In the genomic region with DNA sequence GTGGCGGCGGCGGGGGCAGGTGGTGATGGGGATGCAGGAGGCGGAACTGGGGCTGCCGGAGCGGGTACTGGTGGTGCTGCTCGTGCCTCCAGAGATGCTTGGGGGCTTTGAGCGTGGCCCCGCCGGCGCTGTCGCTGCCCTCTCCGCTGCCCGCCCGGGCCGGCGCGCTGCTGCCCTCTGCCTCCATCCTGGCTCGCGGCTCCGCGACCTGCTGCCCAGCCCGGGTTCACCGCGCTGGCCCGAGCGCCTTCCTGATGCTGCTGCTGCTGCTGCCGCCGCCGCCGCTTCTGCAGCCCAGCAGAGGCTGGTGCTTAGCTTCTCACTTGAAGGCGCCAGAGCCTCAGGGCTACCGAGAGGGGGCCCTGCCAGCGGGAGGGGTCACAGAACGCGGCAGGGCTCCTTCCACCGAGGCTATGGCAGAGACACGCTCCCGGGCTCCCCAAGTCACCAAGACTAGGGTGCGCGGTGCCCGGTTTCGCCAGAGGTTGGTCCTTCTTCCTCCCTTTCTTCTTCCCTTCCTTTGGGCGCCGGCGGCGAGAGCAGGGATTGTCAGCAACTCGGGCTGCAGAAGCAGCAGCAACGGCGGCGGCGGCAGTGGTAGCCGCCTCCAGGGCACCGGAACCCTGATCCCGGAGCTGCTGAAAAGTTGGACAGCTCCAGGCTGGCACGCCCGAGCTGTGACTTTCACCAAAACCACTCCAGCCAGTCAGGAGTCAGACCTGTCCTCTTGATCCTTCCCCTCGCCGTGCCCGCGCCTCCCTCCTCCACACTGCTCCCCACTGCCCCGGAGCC, we compare ENCODE assay signal across 7 cellular contexts. TPM values are rescaled to one million over a fixed set of nuclear protein-coding genes. Genes with fewer than 3 reads are reported as not detected.
DNase-seq lines count a peak whose midpoint lies in the region; ATAC-seq and TF ChIP-seq lines count a peak whose summit lies in the region.

A gene (minus strand): TSS at position 291 of the 792 bp plus-strand sequence.

- no peak within 1 kb of the TSS for H2BK12ac ChIP-seq in trophoblast cell (ENCODE audit: low read length)

- H3K27me3 ChIP-seq in adipocyte (replicated peaks; ENCODE audit: control insufficient read depth, insufficient read depth, low read length) (peaks cover 46% of the 10 kb centered on the region), heart left ventricle (peaks cover 0 to 72% (median 27%) of the 10 kb centered on the region in 9 donors), trophoblast cell (ENCODE audit: insufficient read depth, low read length) (peaks cover 19% of the 10 kb centered on the region)

- WGBS in heart left ventricle, 4 donors: 0 to 2% (median 1%) methylated on average over 19 to 62 of the region's 62 CpGs
- no CpG with 5 or more reads among the region's 62 CpGs for WGBS in trophoblast cell (ENCODE audit: extremely low coverage, insufficient coverage, insufficient read length)

- H3K9me3 ChIP-seq in adipocyte (ENCODE audit: control insufficient read depth, low read length) (no peaks in the 10 kb centered on the region), heart left ventricle (no peaks in the 10 kb centered on the region), trophoblast cell (ENCODE audit: insufficient read depth, low read depth, low read length) (no peaks in the 10 kb centered on the region)

- no peaks in the 10 kb centered on the region for H3K79me1 ChIP-seq in trophoblast cell (ENCODE audit: low read length)

- H3K36me3 ChIP-seq in adipocyte (ENCODE audit: control insufficient read depth, insufficient read depth, low read length, severe bottlenecking) (no peaks in the 10 kb centered on the region), heart left ventricle (no peaks in the 10 kb centered on the region), trophoblast cell (ENCODE audit: control insufficient read depth in 1 of 2, insufficient read depth in 2 of 2, low read length in 2 of 2) (no peaks in the 10 kb centered on the region)

- peak within 1 kb of the TSS; percentile 79 for H3K4me2 ChIP-seq in trophoblast cell (ENCODE audit: low read length)

- no peak for TF ChIP-seq CTCF in heart left ventricle (IDR thresholded peaks at IDR 0.05)

- no peak within 1 kb of the TSS for H3K4ac ChIP-seq in trophoblast cell (ENCODE audit: low read depth, low read length)

- peaks cover 35% of the 10 kb centered on the region for H3K27me3 Mint-ChIP-seq in IgD-negative memory B cell

- no peak within 1 kb of the TSS for H2AK5ac ChIP-seq in trophoblast cell (ENCODE audit: low read length)

- peak within 1 kb of the TSS; percentile 28 for H2AFZ ChIP-seq in trophoblast cell (ENCODE audit: insufficient read depth, low read length, poor library complexity)

- H3K9me3 Mint-ChIP-seq in IgD-negative memory B cell: peaks cover 0 to 2% (median 0%) of the 10 kb centered on the region in 3 donors

- intact Hi-C loops in heart left ventricle (cut with DNase I): no loop called here

- no peak for TF ChIP-seq POLR2A in heart left ventricle (IDR thresholded peaks at IDR 0.05)

- no peak within 1 kb of the TSS for H4K12ac ChIP-seq in trophoblast cell (ENCODE audit: low read depth, low read length)

- no peak within 1 kb of the TSS for H3K14ac ChIP-seq in trophoblast cell (ENCODE audit: low read length)

- H3K27ac ChIP-seq in heart left ventricle (no peak within 1 kb of the TSS), trophoblast cell (ENCODE audit: low read depth, low read length) (no peak within 1 kb of the TSS)

- H2BK5ac ChIP-seq in trophoblast cell (ENCODE audit: low read depth, low read length, poor library complexity): no peak within 1 kb of the TSS

- no peaks in the 10 kb centered on the region for H3K79me2 ChIP-seq in trophoblast cell (ENCODE audit: control insufficient read depth, insufficient read depth, low read length, poor library complexity)

- no peak within 1 kb of the TSS for H4K91ac ChIP-seq in trophoblast cell (ENCODE audit: low read depth, low read length)

- peak within 1 kb of the TSS in 3 of 4 donors; percentile 13 to 70 (median 38) for H3K4me3 Mint-ChIP-seq in IgD-negative memory B cell

- H3K4me3 ChIP-seq in adipocyte (ENCODE audit: low read length) (peak within 1 kb of the TSS; percentile 71), heart left ventricle (peak within 1 kb of the TSS in 8 of 12 donors; percentile 7 to 45 (median 21)), trophoblast cell (ENCODE audit: low read depth, low read length) (peak within 1 kb of the TSS; percentile 51)

- ATAC-seq in heart left ventricle (peak; percentile 58 to 92 (median 81)), HG02610 (IDR thresholded peaks at IDR 0.05; ENCODE audit: unreplicated experiment) (no peak)

- H3K23ac ChIP-seq in trophoblast cell (ENCODE audit: low read length): no peak within 1 kb of the TSS

- H4K8ac ChIP-seq in trophoblast cell (ENCODE audit: low read depth, low read length): no peak within 1 kb of the TSS

- no peak within 1 kb of the TSS for H3K18ac ChIP-seq in trophoblast cell (ENCODE audit: low read length)

- DNase-seq in ELF-1 (ENCODE audit: low read depth, low spot score) (peak; percentile 90), adipocyte (ENCODE audit: low read depth) (peak; percentile 86), heart left ventricle (peak; percentile 35 to 70 (median 39)), trophoblast cell (peak; percentile 30 to 49), cortex of kidney (lab: John Stamatoyannopoulos, UW) (no peak)

- H3K4me1 ChIP-seq in adipocyte (ENCODE audit: control insufficient read depth, insufficient read depth, low read length) (no peaks in the 10 kb centered on the region), heart left ventricle (peaks cover 0 to 9% (median 4%) of the 10 kb centered on the region in 12 donors), trophoblast cell (ENCODE audit: control insufficient read depth in 1 of 2, insufficient read depth in 2 of 2, low read length in 2 of 2) (peaks cover 3 to 8% of the 10 kb centered on the region in 2 experiments)

- H3K4me1 Mint-ChIP-seq in IgD-negative memory B cell: peaks cover 6 to 10% (median 8%) of the 10 kb centered on the region in 3 donors

- H3K36me3 Mint-ChIP-seq in IgD-negative memory B cell: peaks cover 9% of the 10 kb centered on the region

- no peak within 1 kb of the TSS for H2BK120ac ChIP-seq in trophoblast cell (ENCODE audit: insufficient read depth, low read length, poor library complexity)

- H3K27ac Mint-ChIP-seq in IgD-negative memory B cell: peak within 1 kb of the TSS in 1 of 3 donors; percentile 58

- H3K9ac ChIP-seq in adipocyte (ENCODE audit: low read length) (no peak within 1 kb of the TSS), trophoblast cell (ENCODE audit: low read length) (no peak within 1 kb of the TSS)

RNA-seq across cellular contexts. Expression of the gene that starts here (rescaled TPM):
- polyA plus RNA-seq in IgD-negative memory B cell (18.8 TPM), heart left ventricle (10 to 100 TPM in 1 of 2 donors, 1 to 10 TPM in 1; 5.2 to 42.1 TPM)
- 10 to 100 TPM; 29.0 to 68.3 (median 44.0) TPM for total RNA-seq in heart left ventricle
- polyA plus RNA-seq in trophoblast cell (2013): 32.5 and 33.1 TPM in 2 replicates

Comparison
In these comparisons a context has a peak if more than half of its experiments do, and no peak if none do; other contexts are left out.
1. H3K4me3 ChIP-seq: peak in every context shown above with its lines; median percentile 71 in adipocyte; 51 in trophoblast cell; 21 in heart left ventricle.